ENCODE assay signal across 24 cellular contexts in the genomic region with DNA sequence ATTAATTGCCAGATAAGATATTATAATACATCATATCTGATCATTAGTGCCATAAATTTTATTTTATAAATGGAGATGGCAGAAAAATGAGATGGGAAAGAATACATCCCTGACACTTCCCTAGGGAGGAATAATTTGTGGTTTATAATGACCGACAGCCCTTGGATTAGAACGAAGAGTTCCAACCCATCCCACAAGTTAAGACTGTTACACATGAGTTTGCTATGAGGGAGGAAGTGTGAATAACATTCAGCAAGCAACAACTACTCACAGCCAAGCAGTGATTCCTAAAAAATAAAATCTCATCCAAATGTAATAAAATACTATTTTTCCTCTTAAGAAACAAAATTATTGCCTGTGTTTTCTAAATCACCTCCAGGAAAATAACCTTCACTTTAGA.
DNase-seq lines count a peak whose midpoint lies in the region.
"Had no signal": no experiment of that assay in that cellular context is flagged by ENCODE, and none has a peak within 500 bp of the region (broad histone marks: within the 10 kb centered on the region; RNA-seq: fewer than 3 reads in every experiment).

No MANE protein-coding gene starts in this region.

- H3K4me3 Mint-ChIP-seq in activated T-cell treated with anti-CD3 and anti-CD28 coated beads, Interleukin-2, amount 50 U/mL, for 24 hours, result no peak overlapping the region
- H3K4me3 Mint-ChIP-seq: activated naive CD8-positive, alpha-beta T cell; CD4-positive, CD25-positive, alpha-beta regulatory T cell; naive thymus-derived CD4-positive, alpha-beta T cell had no signal

- no peak overlapping the region for H3K27ac Mint-ChIP-seq in activated T-cell treated with anti-CD3 and anti-CD28 coated beads, Interleukin-2, amount 50 U/mL, for 24 hours
- H3K27ac Mint-ChIP-seq: activated naive CD8-positive, alpha-beta T cell; CD4-positive, CD25-positive, alpha-beta regulatory T cell; naive thymus-derived CD4-positive, alpha-beta T cell had no signal

- peak overlapping the region; percentile 12 for H3K27ac ChIP-seq in epithelial cell of prostate
- H3K27ac ChIP-seq: A549, cardiac muscle cell, dorsolateral prefrontal cortex, KMS-11, pancreas, sigmoid colon had no signal

- H3K27me3 Mint-ChIP-seq in activated T-cell treated with anti-CD3 and anti-CD28 coated beads, Interleukin-2, amount 50 U/mL, for 24 hours, result no peaks in the 10 kb centered on the region
- H3K27me3 Mint-ChIP-seq: activated naive CD8-positive, alpha-beta T cell; CD4-positive, CD25-positive, alpha-beta regulatory T cell; naive thymus-derived CD4-positive, alpha-beta T cell had no signal

- no peaks in the 10 kb centered on the region for H3K9me3 Mint-ChIP-seq in activated T-cell treated with anti-CD3 and anti-CD28 coated beads, Interleukin-2, amount 50 U/mL, for 24 hours
- H3K9me3 Mint-ChIP-seq: naive thymus-derived CD4-positive, alpha-beta T cell had no signal

- peak; percentile 55 for DNase-seq in AG20443 (ENCODE audit: low spot score)
- DNase-seq in M059J (ENCODE audit: low read depth), result peak; percentile 4
- DNase-seq in epithelial cell of prostate (ENCODE audit: low read depth, low spot score), result no peak
- peak; percentile 23 for DNase-seq in non-pigmented ciliary epithelial cell (ENCODE audit: low read depth)
- no peak for DNase-seq in activated T-cell treated with anti-CD3 and anti-CD28 coated beads, Interleukin-2, amount 50 U/mL, for 24 hours
- no peak for DNase-seq in NK-92 (lab: John Stamatoyannopoulos, UW; ENCODE audit: unreplicated experiment)
- DNase-seq in COLO668 (lab: John Stamatoyannopoulos, UW; ENCODE audit: unreplicated experiment), result no peak
- DNase-seq in NCI-H69 (lab: John Stamatoyannopoulos, UW), result no peak
- DNase-seq: activated CD4-positive, alpha-beta T cell treated with anti-CD3 and anti-CD28 coated beads for 1 hour; CD4-positive, CD25-positive, alpha-beta regulatory T cell; DMS153; dorsolateral prefrontal cortex; naive thymus-derived CD4-positive, alpha-beta T cell; NCI-H1092; NCI-H2081 treated with DMSO at 0.1 percent for 48 hours; NCI-H524; pancreas; sigmoid colon; stimulated activated naive CD8-positive, alpha-beta T cell treated with anti-CD3 and anti-CD28 coated beads, Interleukin-15, Interleukin-2, amounts not matched to agents 100 U/mL and 50 U/mL, for 24 hours; trophoblast cell had no signal

- H3K4me1 Mint-ChIP-seq in activated T-cell treated with anti-CD3 and anti-CD28 coated beads, Interleukin-2, amount 50 U/mL, for 24 hours (ENCODE audit: low read depth), result peaks cover 3% of the 10 kb centered on the region

- peaks cover 35% of the 10 kb centered on the region for H3K36me3 Mint-ChIP-seq in activated T-cell treated with anti-CD3 and anti-CD28 coated beads, Interleukin-2, amount 50 U/mL, for 24 hours (ENCODE audit: low read depth)

Comparison
In these comparisons a context has a peak if more than half of its experiments do, and no peak if none do; other contexts are left out.
1. DNase-seq: peak in AG20443 (single experiment), M059J (single experiment) and non-pigmented ciliary epithelial cell (single experiment); none in epithelial cell of prostate (single experiment), activated T-cell treated with anti-CD3 and anti-CD28 coated beads, Interleukin-2, amount 50 U/mL, for 24 hours (single experiment), NK-92 (single experiment), COLO668 (single experiment) and NCI-H69 (single experiment).